16 cellular contexts compared by ENCODE assay signal in genomic region chr4:94463771-94464170, GRCh38. TPM values are rescaled to one million over a fixed set of nuclear protein-coding genes. Genes with fewer than 3 reads are reported as not detected.
DNase-seq lines count a peak whose midpoint lies in the region; ATAC-seq and TF ChIP-seq lines count a peak whose summit lies in the region.
"Had no signal": no experiment of that assay in that cellular context is flagged by ENCODE, and none has a peak within 500 bp of the region (broad histone marks: within the 10 kb centered on the region; RNA-seq: fewer than 3 reads in every experiment).

No MANE protein-coding gene starts in this region.

- in situ Hi-C loops in GM23248 (cut with MboI), result no loop called here

- no peaks in the 10 kb centered on the region for H4K20me1 ChIP-seq in GM23248 (ENCODE audit: insufficient read depth)

- H3K4me2 ChIP-seq in GM23248 (ENCODE audit: unreplicated experiment), result peak overlapping the region; percentile 19

- H3K4me3 ChIP-seq in GM23248, result peak overlapping the region; percentile 18; the same call in 1 of the 2 replicates
- no peak overlapping the region for H3K4me3 ChIP-seq in epithelial cell of esophagus (ENCODE audit: low read length)
- H3K4me3 ChIP-seq: SK-N-MC had no signal

- peaks cover 93% of the 10 kb centered on the region for H3K4me1 Mint-ChIP-seq in osteocyte (ENCODE audit: unreplicated experiment)
- H3K4me1 Mint-ChIP-seq: activated CD4-positive, alpha-beta T cell treated with anti-CD3 and anti-CD28 coated beads, Interleukin-2, amount 10 ng/mL, durations not matched to agents 7 days and 5 days had no signal

- H3K4me1 ChIP-seq in GM23248 (ENCODE audit: insufficient read depth), result peaks cover 45% of the 10 kb centered on the region

- H3K27ac ChIP-seq in GM23248, result peak overlapping the region; percentile 53
- H3K27ac ChIP-seq: SK-N-MC had no signal

- H3K9ac ChIP-seq in GM23248, result peak overlapping the region; percentile 46; the same call in 1 of the 2 replicates

- DNase-seq in GM23248 (peak; percentile 62), amniotic epithelial cell (ENCODE audit: low read depth) (peak; percentile 45), epithelial cell of esophagus (ENCODE audit: low read depth) (peak; percentile 60), osteocyte (ENCODE audit: extremely low spot score, unreplicated experiment) (no peak), D341Med (ENCODE audit: low spot score) (no peak)
- DNase-seq in activated effector memory CD4-positive, alpha-beta T cell treated with anti-CD3 and anti-CD28 coated beads, Interleukin-2, amount 50 U/mL, for 16 hours, result no peak
- DNase-seq: activated CD4-positive, alpha-beta T cell treated with anti-CD3 and anti-CD28 coated beads, Interleukin-2, amount 10 ng/mL, durations not matched to agents 7 days and 5 days; activated T-cell treated with anti-CD3 and anti-CD28 coated beads for 4 hours; BE2C; NCI-H2029 treated with DMSO at 0.1 percent for 48 hours; NCI-H526 treated with DMSO at 0.1 percent for 48 hours; stimulated activated CD4-positive, alpha-beta T cell treated with anti-CD3 and anti-CD28 coated beads, Interleukin-4, amount 100 ng/mL, for 4 hours had no signal

- no peak overlapping the region for H2AFZ ChIP-seq in GM23248

- peak overlapping the region; percentile 3 for H3K4me3 Mint-ChIP-seq in osteocyte (ENCODE audit: unreplicated experiment)
- H3K4me3 Mint-ChIP-seq: activated CD4-positive, alpha-beta T cell treated with anti-CD3 and anti-CD28 coated beads, Interleukin-2, amount 10 ng/mL, durations not matched to agents 7 days and 5 days had no signal

- no peaks in the 10 kb centered on the region; the same call in 1 of the 2 replicates for H3K9me2 ChIP-seq in GM23248 (ENCODE audit: insufficient read depth)

- WGBS in GM23248 (ENCODE audit: low coverage in 1 of 2, low lambda C conversion rate in 2 of 2, missing lambda C conversion rate in 2 of 2), 2 experiments, result 96% methylated on average over 1 of the region's 1 CpG

- TF ChIP-seq CTCF in epithelial cell of esophagus (IDR thresholded peaks at IDR 0.05; ENCODE audit: insufficient read depth, low read depth, low read length, missing control alignments), result no peak
- no peak for TF ChIP-seq CTCF in osteocyte (IDR thresholded peaks at IDR 0.05)

- H3K36me3 Mint-ChIP-seq in osteocyte (ENCODE audit: unreplicated experiment), result peaks cover 40% of the 10 kb centered on the region

- peaks cover 100% of the 10 kb centered on the region for H3K79me2 ChIP-seq in GM23248 (ENCODE audit: insufficient read depth)

- ATAC-seq in GM18858 (IDR thresholded peaks at IDR 0.05; ENCODE audit: unreplicated experiment), result no peak
- no peak for ATAC-seq in GM21576 (IDR thresholded peaks at IDR 0.05; ENCODE audit: unreplicated experiment)

- no peaks in the 10 kb centered on the region for H3K27me3 Mint-ChIP-seq in osteocyte (ENCODE audit: unreplicated experiment)
- H3K27me3 Mint-ChIP-seq: activated CD4-positive, alpha-beta T cell treated with anti-CD3 and anti-CD28 coated beads, Interleukin-2, amount 10 ng/mL, durations not matched to agents 7 days and 5 days had no signal

- peaks cover 3% of the 10 kb centered on the region for H3K9me3 Mint-ChIP-seq in osteocyte (ENCODE audit: unreplicated experiment)
- H3K9me3 Mint-ChIP-seq: activated CD4-positive, alpha-beta T cell treated with anti-CD3 and anti-CD28 coated beads, Interleukin-2, amount 10 ng/mL, durations not matched to agents 7 days and 5 days; activated naive CD4-positive, alpha-beta T cell treated with anti-CD3 and anti-CD28 coated beads, Interleukin-2, amount 50 U/mL, for 72 hours had no signal

- H3F3A ChIP-seq in GM23248 (ENCODE audit: insufficient read depth), result peaks cover 10% of the 10 kb centered on the region; the same call in 1 of the 2 replicates

- no peaks in the 10 kb centered on the region for H3K9me3 ChIP-seq in GM23248 (ENCODE audit: low read depth)
- H3K9me3 ChIP-seq: BE2C had no signal

- no peaks in the 10 kb centered on the region for H3K27me3 ChIP-seq in GM23248 (replicated peaks; ENCODE audit: insufficient read depth)
- H3K27me3 ChIP-seq: BE2C had no signal

- peak overlapping the region; percentile 65 for H3K27ac Mint-ChIP-seq in osteocyte (ENCODE audit: unreplicated experiment)
- H3K27ac Mint-ChIP-seq: activated CD4-positive, alpha-beta T cell treated with anti-CD3 and anti-CD28 coated beads, Interleukin-2, amount 10 ng/mL, durations not matched to agents 7 days and 5 days; activated naive CD4-positive, alpha-beta T cell treated with anti-CD3 and anti-CD28 coated beads, Interleukin-2, amount 50 U/mL, for 72 hours had no signal

- no peaks in the 10 kb centered on the region; the same call in 1 of the 2 replicates for H3K36me3 ChIP-seq in GM23248 (ENCODE audit: low read depth)
- H3K36me3 ChIP-seq: BE2C had no signal

RNA-seq across cellular contexts. Expression of gene PDLIM5, which starts 12.0 kb away (rescaled TPM):
- total RNA-seq in GM23248 (2014; rRNA removed; shearing (Covaris generic)), result 115 and 185 TPM in 2 replicates
- 147 and 149 TPM in 2 replicates for polyA plus RNA-seq in GM23248 (2016; fragmentation: Nextera tagmentation; extraction: Ambion mirVana)
- total RNA-seq in osteocyte, result 301 and 324 TPM in 2 replicates

Comparison
In these comparisons a context has a peak if more than half of its experiments do, and no peak if none do; other contexts are left out.
1. DNase-seq: peak in GM23248 (single experiment), amniotic epithelial cell (single experiment) and epithelial cell of esophagus (single experiment); none in osteocyte (single experiment), activated effector memory CD4-positive, alpha-beta T cell treated with anti-CD3 and anti-CD28 coated beads, Interleukin-2, amount 50 U/mL, for 16 hours (single experiment) and D341Med (single experiment).